ENCODE assay signal across 15 cellular contexts in the genomic region with DNA sequence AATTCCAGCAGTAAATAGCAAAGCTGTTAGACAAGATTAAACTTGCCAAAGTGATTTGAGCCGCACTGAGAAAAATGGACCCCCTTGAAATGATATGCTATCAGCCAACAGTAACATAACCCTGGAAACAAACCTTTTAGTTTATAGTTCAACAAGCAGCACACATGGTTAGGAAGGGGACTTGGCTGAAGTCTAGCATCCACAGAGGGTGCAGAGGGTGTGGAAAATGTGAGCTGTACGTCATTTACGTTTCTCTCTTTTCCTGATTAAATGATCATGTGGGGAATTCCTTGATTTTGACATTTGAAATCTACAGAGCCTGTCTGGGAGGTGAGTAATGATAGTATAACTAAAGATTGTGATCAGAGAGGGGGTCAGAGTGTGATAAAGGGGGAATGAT.
"Had no signal": no experiment of that assay in that cellular context is flagged by ENCODE, and none has a peak within 500 bp of the region (broad histone marks: within the 10 kb centered on the region; RNA-seq: fewer than 3 reads in every experiment).

No MANE protein-coding gene starts in this region.

- H3K27ac Mint-ChIP-seq: activated CD4-positive, alpha-beta T cell treated with anti-CD3 and anti-CD28 coated beads, Interleukin-2, amount 10 ng/mL, durations not matched to agents 7 days and 5 days; naive thymus-derived CD4-positive, alpha-beta T cell; stimulated activated naive CD8-positive, alpha-beta T cell treated with anti-CD3 and anti-CD28 coated beads, Interleukin-15, Interleukin-2, amounts not matched to agents 100 ng/mL and 50 ng/mL, for 24 hours had no signal

- H3K4me3 Mint-ChIP-seq: activated CD4-positive, alpha-beta T cell treated with anti-CD3 and anti-CD28 coated beads, Interleukin-2, amount 10 ng/mL, durations not matched to agents 7 days and 5 days; naive thymus-derived CD4-positive, alpha-beta T cell; stimulated activated naive CD8-positive, alpha-beta T cell treated with anti-CD3 and anti-CD28 coated beads, Interleukin-15, Interleukin-2, amounts not matched to agents 100 ng/mL and 50 ng/mL, for 24 hours had no signal

- H3K4me1 Mint-ChIP-seq: activated CD4-positive, alpha-beta T cell treated with anti-CD3 and anti-CD28 coated beads, Interleukin-2, amount 10 ng/mL, durations not matched to agents 7 days and 5 days; naive thymus-derived CD4-positive, alpha-beta T cell had no signal

- DNase-seq: activated CD4-positive, alpha-beta T cell treated with anti-CD3 and anti-CD28 coated beads, Interleukin-2, amount 10 ng/mL, durations not matched to agents 7 days and 5 days; activated naive CD4-positive, alpha-beta T cell; activated T-cell treated with anti-CD3 and anti-CD28 coated beads for 4 hours; aorta; islet precursor cell; mucosa of descending colon; naive thymus-derived CD4-positive, alpha-beta T cell; nucleus accumbens; posterior cingulate gyrus; right cardiac atrium; stimulated activated CD4-positive, alpha-beta T cell treated with anti-CD3 and anti-CD28 coated beads, Interleukin-4, amount 100 ng/mL, for 24 hours; testis had no signal

- ATAC-seq: esophagus mucosa; left lobe of liver; mucosa of descending colon; naive thymus-derived CD4-positive, alpha-beta T cell had no signal
